ENCODE assay signal across 38 cellular contexts in genomic region chr17:80268427-80268826, GRCh38.
"Had no signal": no experiment of that assay in that cellular context is flagged by ENCODE, and none has a peak within 500 bp of the region (broad histone marks: within the 10 kb centered on the region; RNA-seq: fewer than 3 reads in every experiment).

No MANE protein-coding gene starts in this region.

- ATAC-seq: activated CD8-positive, alpha-beta T cell treated with anti-CD3 and anti-CD28 coated beads for 36 hours; activated naive CD4-positive, alpha-beta T cell treated with anti-CD3 and anti-CD28 coated beads, Interleukin-2, amount 50 U/mL, for 72 hours; activated T-cell treated with anti-CD3 and anti-CD28 coated beads, Interleukin-2, amount 50 U/mL, for 4 hours; activated T-cell treated with anti-CD3 and anti-CD28 coated beads, Interleukin-2, amount 50 U/mL, for 72 hours; activated T-helper 17 cell treated with anti-CD3 and anti-CD28 coated beads, Interleukin-2, amount 50 U/mL, for 72 hours had no signal

- H3K4me3 ChIP-seq: adrenal gland, ascending aorta, cardiac muscle cell had no signal

- H3K36me3 ChIP-seq: cardiac muscle cell had no signal

- H3K27me3 Mint-ChIP-seq: activated B cell treated with CpG ODN at 0.5 μM for 24 hours; activated CD4-positive, alpha-beta memory T cell treated with anti-CD3 and anti-CD28 coated beads for 36 hours; activated CD4-positive, alpha-beta T cell treated with anti-CD3 and anti-CD28 coated beads, Interleukin-2, amount 10 ng/mL, durations not matched to agents 24 days and 14 days; activated CD8-positive, alpha-beta T cell treated with anti-CD3 and anti-CD28 coated beads for 36 hours; activated naive CD8-positive, alpha-beta T cell treated with anti-CD3 and anti-CD28 coated beads for 36 hours; activated T-helper 17 cell treated with anti-CD3 and anti-CD28 coated beads, Interleukin-2, amount 50 U/mL, for 72 hours; brain; central memory CD8-positive, alpha-beta T cell had no signal

- H3K4me3 Mint-ChIP-seq: activated B cell treated with CpG ODN at 0.5 μM for 24 hours; activated CD4-positive, alpha-beta memory T cell treated with anti-CD3 and anti-CD28 coated beads for 36 hours; activated CD4-positive, alpha-beta T cell treated with anti-CD3 and anti-CD28 coated beads, Interleukin-2, amount 10 ng/mL, durations not matched to agents 24 days and 14 days; activated CD8-positive, alpha-beta T cell treated with anti-CD3 and anti-CD28 coated beads for 36 hours; activated naive CD4-positive, alpha-beta T cell treated with anti-CD3 and anti-CD28 coated beads for 36 hours; activated naive CD8-positive, alpha-beta T cell treated with anti-CD3 and anti-CD28 coated beads for 36 hours; activated T-cell treated with anti-CD3 and anti-CD28 coated beads, Interleukin-2, amount 50 U/mL, for 4 hours; activated T-helper 1 cell treated with anti-CD3 and anti-CD28 coated beads, Interleukin-12 subunit alpha, Interleukin-12 subunit beta, Interleukin-2, Interleukin-4 antibody, amounts not matched to agents 30 ng/mL and 10 ng/mL and 1 ng/mL, durations not matched to agents 14 hours and 24 hours and 36 hours; activated T-helper 17 cell treated with anti-CD3 and anti-CD28 coated beads, Interleukin-2, amount 50 U/mL, for 72 hours; brain; central memory CD8-positive, alpha-beta T cell; T-helper 2 cell treated with Interferon-gamma antibody and Interleukin-4, amounts not matched to agents 5 μg/mL and 100 μg/mL, for 36 hours had no signal

- H3K27ac Mint-ChIP-seq: activated B cell treated with CpG ODN at 0.5 μM for 24 hours; activated CD4-positive, alpha-beta memory T cell treated with anti-CD3 and anti-CD28 coated beads for 36 hours; activated CD8-positive, alpha-beta T cell treated with anti-CD3 and anti-CD28 coated beads for 36 hours; activated naive CD4-positive, alpha-beta T cell treated with anti-CD3 and anti-CD28 coated beads for 36 hours; activated naive CD4-positive, alpha-beta T cell treated with anti-CD3 and anti-CD28 coated beads, Interleukin-2, amount 50 U/mL, for 72 hours; activated naive CD8-positive, alpha-beta T cell treated with anti-CD3 and anti-CD28 coated beads for 36 hours; activated T-cell treated with anti-CD3 and anti-CD28 coated beads, Interleukin-2, amount 50 U/mL, for 72 hours; activated T-helper 17 cell treated with anti-CD3 and anti-CD28 coated beads, Interleukin-2, amount 50 U/mL, for 72 hours; brain; T-helper 1 cell treated with Interleukin-12 subunit alpha and Interleukin-12 subunit beta and Interleukin-4 antibody, amounts not matched to agents 30 μg/mL and 1 μg/mL, for 36 hours; T-helper 2 cell treated with Interferon-gamma antibody and Interleukin-4, amounts not matched to agents 5 μg/mL and 100 μg/mL, for 36 hours had no signal

- DNase-seq: activated B cell treated with CpG ODN at 0.5 μM for 24 hours; activated CD4-positive, alpha-beta memory T cell treated with anti-CD3 and anti-CD28 coated beads for 36 hours; activated CD4-positive, alpha-beta T cell treated with anti-CD3 and anti-CD28 coated beads for 4 hours; activated CD4-positive, alpha-beta T cell treated with anti-CD3 and anti-CD28 coated beads, Interleukin-2, amount 10 ng/mL, durations not matched to agents 24 days and 14 days; activated CD4-positive, alpha-beta T cell treated with anti-CD3 and anti-CD28 coated beads, Interleukin-2, amount 50 U/mL, for 1 hour; activated CD4-positive, alpha-beta T cell treated with anti-CD3 and anti-CD28 coated beads, Interleukin-2, amount 50 U/mL, for 4 hours; activated CD4-positive, CD25-positive, alpha-beta regulatory T cell treated with anti-CD3 and anti-CD28 coated beads, Interleukin-2, amount 50 U/mL, for 72 hours; activated CD8-positive, alpha-beta memory T cell treated with anti-CD3 and anti-CD28 coated beads, Interleukin-2, amount 50 U/mL, for 4 hours; activated CD8-positive, alpha-beta T cell treated with anti-CD3 and anti-CD28 coated beads for 36 hours; activated effector memory CD4-positive, alpha-beta T cell treated with anti-CD3 and anti-CD28 coated beads, Interleukin-2, amount 50 U/mL, for 16 hours; activated gamma-delta T cell treated with Interleukin-2 at 50 U/mL for 16 hours; activated naive CD4-positive, alpha-beta T cell; activated naive CD4-positive, alpha-beta T cell treated with anti-CD3 and anti-CD28 coated beads for 36 hours; activated naive CD4-positive, alpha-beta T cell treated with anti-CD3 and anti-CD28 coated beads, Interleukin-2, amount 50 U/mL, for 16 hours; activated naive CD8-positive, alpha-beta T cell treated with anti-CD3 and anti-CD28 coated beads for 36 hours; activated T-cell treated with anti-CD3 and anti-CD28 coated beads for 4 hours; activated T-cell treated with anti-CD3 and anti-CD28 coated beads, Interleukin-2, amount 50 U/mL, for 1 hour; activated T-cell treated with anti-CD3 and anti-CD28 coated beads, Interleukin-2, amount 50 U/mL, for 4 hours; activated T-cell treated with anti-CD3 and anti-CD28 coated beads, Interleukin-2, amount 50 U/mL, for 72 hours; adrenal gland; amygdala; anterior cingulate cortex; caudate nucleus; cerebellar nuclear complex; T-helper 2 cell; T-helper 9 cell had no signal

- H3K9me3 Mint-ChIP-seq: activated B cell treated with CpG ODN at 0.5 μM for 24 hours; activated CD4-positive, alpha-beta memory T cell treated with anti-CD3 and anti-CD28 coated beads for 36 hours; activated CD4-positive, alpha-beta T cell treated with anti-CD3 and anti-CD28 coated beads, Interleukin-2, amount 10 ng/mL, durations not matched to agents 24 days and 14 days; activated naive CD4-positive, alpha-beta T cell treated with anti-CD3 and anti-CD28 coated beads for 36 hours; activated T-cell treated with anti-CD3 and anti-CD28 coated beads, Interleukin-2, amount 50 U/mL, for 4 hours; activated T-cell treated with anti-CD3 and anti-CD28 coated beads, Interleukin-2, amount 50 U/mL, for 72 hours; activated T-helper 1 cell treated with anti-CD3 and anti-CD28 coated beads, Interleukin-12 subunit alpha, Interleukin-12 subunit beta, Interleukin-2, Interleukin-4 antibody, amounts not matched to agents 30 ng/mL and 10 ng/mL and 1 ng/mL, durations not matched to agents 14 hours and 24 hours and 36 hours; activated T-helper 17 cell treated with anti-CD3 and anti-CD28 coated beads, Interleukin-2, amount 50 U/mL, for 72 hours; central memory CD8-positive, alpha-beta T cell; T-helper 1 cell treated with Interleukin-12 subunit alpha and Interleukin-12 subunit beta and Interleukin-4 antibody, amounts not matched to agents 30 μg/mL and 1 μg/mL, for 36 hours; T-helper 2 cell treated with Interferon-gamma antibody and Interleukin-4, amounts not matched to agents 5 μg/mL and 100 μg/mL, for 36 hours had no signal

- FAIRE-seq: bronchial epithelial cell, TTC549 had no signal

- H3K27me3 ChIP-seq: adrenal gland, ascending aorta, cardiac muscle cell had no signal

- H3K27ac ChIP-seq: ascending aorta, cardiac muscle cell, VCaP had no signal

- H3K9me3 ChIP-seq: adrenal gland, ascending aorta had no signal
